In the genomic region with DNA sequence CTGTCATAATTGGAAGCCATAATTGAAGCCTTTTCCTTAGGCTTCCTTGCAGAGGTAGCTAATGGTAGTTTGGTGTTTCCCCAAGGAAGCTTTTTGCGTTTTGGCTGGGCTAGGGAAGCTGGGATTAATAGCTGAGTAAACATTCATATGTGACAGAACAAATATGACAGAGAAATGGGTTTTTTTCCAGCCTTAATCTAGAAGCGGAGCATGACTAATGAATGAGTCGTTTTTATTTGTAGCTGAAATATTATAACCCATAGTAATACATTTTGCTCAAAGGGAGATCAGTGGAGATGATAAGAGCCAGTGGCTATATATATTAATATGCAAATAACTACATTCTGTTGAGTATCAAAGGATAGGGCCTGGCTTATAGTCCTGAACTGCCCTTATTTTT, we compare ENCODE assay signal across 1 cellular context.
TF ChIP-seq lines count a peak whose summit lies in the region.

No MANE protein-coding gene starts in this region.

TF ChIP-seq in endothelial cell of umbilical vein, 7 proteins besides CTCF, POLR2A, EP300 and RAD21:
- TF ChIP-seq JUN (IDR thresholded peaks at IDR 0.05; ENCODE audit: borderline replicate concordance, insufficient read depth, insufficient read length, low read depth) (no peak), MYC (IDR thresholded peaks at IDR 0.05; ENCODE audit: low read depth, low read length) (no peak), GATA2 (IDR thresholded peaks at IDR 0.05; ENCODE audit: insufficient read depth, insufficient read length, low read depth, low read length) (peak; percentile 96), MAX (IDR thresholded peaks at IDR 0.05; ENCODE audit: insufficient read depth, insufficient read length) (no peak), FOS (IDR thresholded peaks at IDR 0.05; ENCODE audit: borderline replicate concordance, insufficient read depth, low read length) (peak; percentile 66), POLR2AphosphoS5 (IDR thresholded peaks at IDR 0.05; ENCODE audit: insufficient read depth, low read depth, low read length) (no peak), EZH2 (IDR thresholded peaks at IDR 0.05; ENCODE audit: borderline replicate concordance, low read depth, low read length, severe bottlenecking) (no peak)
